1 cellular context compared by ENCODE assay signal in the genomic region with DNA sequence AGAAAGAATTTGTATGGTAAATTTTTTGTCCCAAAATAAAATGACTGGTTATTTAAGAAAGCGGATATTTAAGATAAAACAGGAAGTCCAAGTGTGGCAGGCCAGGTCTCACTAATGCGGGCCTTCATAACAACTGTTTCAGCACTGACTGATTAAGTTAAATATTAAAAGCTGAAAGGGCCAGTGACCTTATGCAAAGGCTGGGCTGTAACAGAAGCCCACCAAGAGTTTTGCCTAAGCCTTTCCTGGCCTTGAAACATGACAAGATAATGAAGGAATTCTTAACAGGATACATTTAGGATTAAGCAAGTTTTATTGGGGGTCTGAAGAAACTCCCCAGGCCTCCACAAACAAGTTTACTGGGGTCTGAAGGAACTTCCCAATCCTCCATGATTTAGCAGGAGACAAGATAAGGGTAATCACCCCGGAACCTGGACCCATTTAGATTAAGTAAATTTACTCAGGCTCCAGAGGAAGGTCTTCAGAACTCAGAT.
TF ChIP-seq lines count a peak whose summit lies in the region.

No MANE protein-coding gene starts in this region.

TF ChIP-seq in HepG2, 621 proteins besides CTCF, POLR2A, EP300 and RAD21 (continued from another document and continues in another):
- TF ChIP-seq XBP1 (CRISPR knock-in tag; IDR thresholded peaks at IDR 0.05) (no peak), REPIN1 (CRISPR knock-in tag; IDR thresholded peaks at IDR 0.05; ENCODE audit: borderline replicate concordance, low read depth) (peak; percentile 53; the same call in 1 of the 2 replicates), ZSCAN30 (CRISPR knock-in tag; IDR thresholded peaks at IDR 0.05) (0 out of 2 replicates have a peak, but pooled peaks have one; percentile 7), ELF1 (CRISPR knock-in tag; IDR thresholded peaks at IDR 0.05) (peak; percentile 56), MED1 (CRISPR knock-in tag; IDR thresholded peaks at IDR 0.05) (peak; percentile 54), RARG (CRISPR knock-in tag; IDR thresholded peaks at IDR 0.05; ENCODE audit: low read depth) (no peak), RORA (CRISPR knock-in tag; IDR thresholded peaks at IDR 0.05) (peak; percentile 66; the same call in 1 of the 2 replicates), PTBP1 (IDR thresholded peaks at IDR 0.05; ENCODE audit: low read depth, low read length, poor library complexity, severe bottlenecking) (no peak), SRF (IDR thresholded peaks at IDR 0.05; ENCODE audit: low read depth, low read length) (0 out of 2 replicates have a peak, but pooled peaks have one; percentile 45), BRCA1 (CRISPR knock-in tag; IDR thresholded peaks at IDR 0.05) (no peak), ZNF784 (CRISPR knock-in tag; IDR thresholded peaks at IDR 0.05; ENCODE audit: borderline replicate concordance) (peak; percentile 69; the same call in 1 of the 2 replicates), ASH2L (IDR thresholded peaks at IDR 0.05; ENCODE audit: insufficient read length, low read depth, low read length) (peak; percentile 74), ZNF441 (CRISPR knock-in tag; IDR thresholded peaks at IDR 0.05; ENCODE audit: borderline replicate concordance) (no peak), ZNF331 (CRISPR knock-in tag; IDR thresholded peaks at IDR 0.05) (peak; percentile 10; the same call in 1 of the 2 replicates), POLR2G (IDR thresholded peaks at IDR 0.05; ENCODE audit: low read depth, low read length) (peak; percentile 56), ZNF256 (CRISPR knock-in tag; conservative IDR thresholded peaks at IDR 0.05) (no peak), NAIF1 (CRISPR knock-in tag; IDR thresholded peaks at IDR 0.05; ENCODE audit: borderline replicate concordance) (no peak), ZEB1 (IDR thresholded peaks at IDR 0.05; ENCODE audit: insufficient replicate concordance, low read depth) (peak; percentile 28), ZNF547 (CRISPR knock-in tag; IDR thresholded peaks at IDR 0.05) (peak; percentile 68; the same call in 1 of the 2 replicates), ZNF615 (CRISPR knock-in tag; IDR thresholded peaks at IDR 0.05; ENCODE audit: borderline replicate concordance) (no peak), NR2F1 (CRISPR knock-in tag; IDR thresholded peaks at IDR 0.05) (peak in 1 of 2 experiments; percentile 54; a peak in 1 of 4 replicates), ZNF782 (CRISPR knock-in tag; IDR thresholded peaks at IDR 0.05; ENCODE audit: borderline replicate concordance) (no peak), ELF3 (CRISPR knock-in tag; IDR thresholded peaks at IDR 0.05) (peak; percentile 59; the same call in 1 of the 2 replicates), HHEX (CRISPR knock-in tag; IDR thresholded peaks at IDR 0.05) (0 out of 2 replicates have a peak, but pooled peaks have one; percentile 14), NR2F6 (IDR thresholded peaks at IDR 0.05) (peak; percentile 78), NR2F6 (CRISPR knock-in tag; IDR thresholded peaks at IDR 0.05) (peak; percentile 60), TBX2 (CRISPR knock-in tag; IDR thresholded peaks at IDR 0.05; ENCODE audit: borderline replicate concordance) (peak; percentile 76; the same call in 1 of the 2 replicates), CEBPG (CRISPR knock-in tag; IDR thresholded peaks at IDR 0.05) (peak; percentile 42; the same call in 1 of the 2 replicates), ZNF614 (CRISPR knock-in tag; IDR thresholded peaks at IDR 0.05; ENCODE audit: borderline replicate concordance) (peak; percentile 69; the same call in 1 of the 2 replicates), ZNF234 (CRISPR knock-in tag; conservative IDR thresholded peaks at IDR 0.05) (no peak), ZNF589 (CRISPR knock-in tag; conservative IDR thresholded peaks at IDR 0.05) (no peak), ARID5B (CRISPR knock-in tag; IDR thresholded peaks at IDR 0.05) (peak; percentile 76; the same call in 1 of the 2 replicates), THAP11 (CRISPR knock-in tag; IDR thresholded peaks at IDR 0.05) (peak; percentile 13; the same call in 1 of the 2 replicates), ZMYM4 (CRISPR knock-in tag; IDR thresholded peaks at IDR 0.05) (peak; percentile 67), SMYD3 (CRISPR knock-in tag; IDR thresholded peaks at IDR 0.05) (no peak), ZFYVE20 (CRISPR knock-in tag; IDR thresholded peaks at IDR 0.05; ENCODE audit: borderline replicate concordance, low read depth) (no peak), ADNP (CRISPR knock-in tag; IDR thresholded peaks at IDR 0.05) (no peak), FOXA3 (CRISPR knock-in tag; IDR thresholded peaks at IDR 0.05) (peak; percentile 48), ZFY (CRISPR knock-in tag; IDR thresholded peaks at IDR 0.05) (peak; percentile 73), ZNF749 (CRISPR knock-in tag; IDR thresholded peaks at IDR 0.05; ENCODE audit: borderline replicate concordance) (no peak), MEF2D (CRISPR knock-in tag; IDR thresholded peaks at IDR 0.05) (0 out of 2 replicates have a peak, but pooled peaks have one; percentile 39), SSRP1 (CRISPR knock-in tag; IDR thresholded peaks at IDR 0.05) (0 out of 2 replicates have a peak, but pooled peaks have one; percentile 47), NFIC (IDR thresholded peaks at IDR 0.05; ENCODE audit: low read length) (peak; percentile 63; the same call in 1 of the 2 replicates), PHF21A (CRISPR knock-in tag; IDR thresholded peaks at IDR 0.05) (peak; percentile 52; the same call in 1 of the 2 replicates), TEAD3 (CRISPR knock-in tag; optimal IDR thresholded peaks at IDR 0.05; ENCODE audit: borderline replicate concordance) (peak; percentile 50), ZNF124 (CRISPR knock-in tag; IDR thresholded peaks at IDR 0.05) (0 out of 2 replicates have a peak, but pooled peaks have one; percentile 36)
- TF ChIP-seq, protein P1, sequence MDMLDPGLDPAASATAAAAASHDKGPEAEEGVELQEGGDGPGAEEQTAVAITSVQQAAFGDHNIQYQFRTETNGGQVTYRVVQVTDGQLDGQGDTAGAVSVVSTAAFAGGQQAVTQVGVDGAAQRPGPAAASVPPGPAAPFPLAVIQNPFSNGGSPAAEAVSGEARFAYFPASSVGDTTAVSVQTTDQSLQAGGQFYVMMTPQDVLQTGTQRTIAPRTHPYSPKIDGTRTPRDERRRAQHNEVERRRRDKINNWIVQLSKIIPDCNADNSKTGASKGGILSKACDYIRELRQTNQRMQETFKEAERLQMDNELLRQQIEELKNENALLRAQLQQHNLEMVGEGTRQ (IDR thresholded peaks at IDR 0.05; ENCODE audit: low read depth, low read length): no peak
- TF ChIP-seq, protein P1 (CRISPR knock-in tag; IDR thresholded peaks at IDR 0.05; ENCODE audit: borderline replicate concordance): no peak
- TF ChIP-seq, protein P2, sequence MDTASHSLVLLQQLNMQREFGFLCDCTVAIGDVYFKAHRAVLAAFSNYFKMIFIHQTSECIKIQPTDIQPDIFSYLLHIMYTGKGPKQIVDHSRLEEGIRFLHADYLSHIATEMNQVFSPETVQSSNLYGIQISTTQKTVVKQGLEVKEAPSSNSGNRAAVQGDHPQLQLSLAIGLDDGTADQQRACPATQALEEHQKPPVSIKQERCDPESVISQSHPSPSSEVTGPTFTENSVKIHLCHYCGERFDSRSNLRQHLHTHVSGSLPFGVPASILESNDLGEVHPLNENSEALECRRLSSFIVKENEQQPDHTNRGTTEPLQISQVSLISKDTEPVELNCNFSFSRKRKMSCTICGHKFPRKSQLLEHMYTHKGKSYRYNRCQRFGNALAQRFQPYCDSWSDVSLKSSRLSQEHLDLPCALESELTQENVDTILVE (CRISPR knock-in tag; IDR thresholded peaks at IDR 0.05): peak; percentile 78
- TF ChIP-seq, protein P3, sequence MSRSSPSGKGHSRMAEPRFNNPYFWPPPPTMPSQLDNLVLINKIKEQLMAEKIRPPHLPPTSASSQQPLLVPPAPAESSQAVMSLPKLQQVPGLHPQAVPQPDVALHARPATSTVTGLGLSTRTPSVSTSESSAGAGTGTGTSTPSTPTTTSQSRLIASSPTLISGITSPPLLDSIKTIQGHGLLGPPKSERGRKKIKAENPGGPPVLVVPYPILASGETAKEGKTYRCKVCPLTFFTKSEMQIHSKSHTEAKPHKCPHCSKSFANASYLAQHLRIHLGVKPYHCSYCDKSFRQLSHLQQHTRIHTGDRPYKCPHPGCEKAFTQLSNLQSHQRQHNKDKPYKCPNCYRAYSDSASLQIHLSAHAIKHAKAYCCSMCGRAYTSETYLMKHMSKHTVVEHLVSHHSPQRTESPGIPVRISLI (CRISPR knock-in tag; IDR thresholded peaks at IDR 0.05; ENCODE audit: borderline replicate concordance): no peak
- TF ChIP-seq, protein P4, sequence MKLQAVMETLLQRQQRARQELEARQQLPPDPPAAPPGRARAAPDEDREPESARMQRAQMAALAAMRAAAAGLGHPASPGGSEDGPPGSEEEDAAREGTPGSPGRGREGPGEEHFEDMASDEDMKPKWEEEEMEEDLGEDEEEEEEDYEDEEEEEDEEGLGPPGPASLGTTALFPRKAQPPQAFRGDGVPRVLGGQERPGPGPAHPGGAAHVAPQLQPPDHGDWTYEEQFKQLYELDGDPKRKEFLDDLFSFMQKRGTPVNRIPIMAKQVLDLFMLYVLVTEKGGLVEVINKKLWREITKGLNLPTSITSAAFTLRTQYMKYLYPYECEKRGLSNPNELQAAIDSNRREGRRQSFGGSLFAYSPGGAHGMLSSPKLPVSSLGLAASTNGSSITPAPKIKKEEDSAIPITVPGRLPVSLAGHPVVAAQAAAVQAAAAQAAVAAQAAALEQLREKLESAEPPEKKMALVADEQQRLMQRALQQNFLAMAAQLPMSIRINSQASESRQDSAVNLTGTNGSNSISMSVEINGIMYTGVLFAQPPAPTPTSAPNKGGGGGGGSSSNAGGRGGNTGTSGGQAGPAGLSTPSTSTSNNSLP (IDR thresholded peaks at IDR 0.05; ENCODE audit: low read depth, low read length): peak; percentile 76
- TF ChIP-seq, protein P5, sequence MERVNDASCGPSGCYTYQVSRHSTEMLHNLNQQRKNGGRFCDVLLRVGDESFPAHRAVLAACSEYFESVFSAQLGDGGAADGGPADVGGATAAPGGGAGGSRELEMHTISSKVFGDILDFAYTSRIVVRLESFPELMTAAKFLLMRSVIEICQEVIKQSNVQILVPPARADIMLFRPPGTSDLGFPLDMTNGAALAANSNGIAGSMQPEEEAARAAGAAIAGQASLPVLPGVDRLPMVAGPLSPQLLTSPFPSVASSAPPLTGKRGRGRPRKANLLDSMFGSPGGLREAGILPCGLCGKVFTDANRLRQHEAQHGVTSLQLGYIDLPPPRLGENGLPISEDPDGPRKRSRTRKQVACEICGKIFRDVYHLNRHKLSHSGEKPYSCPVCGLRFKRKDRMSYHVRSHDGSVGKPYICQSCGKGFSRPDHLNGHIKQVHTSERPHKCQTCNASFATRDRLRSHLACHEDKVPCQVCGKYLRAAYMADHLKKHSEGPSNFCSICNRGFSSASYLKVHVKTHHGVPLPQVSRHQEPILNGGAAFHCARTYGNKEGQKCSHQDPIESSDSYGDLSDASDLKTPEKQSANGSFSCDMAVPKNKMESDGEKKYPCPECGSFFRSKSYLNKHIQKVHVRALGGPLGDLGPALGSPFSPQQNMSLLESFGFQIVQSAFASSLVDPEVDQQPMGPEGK (CRISPR knock-in tag; IDR thresholded peaks at IDR 0.05): 0 out of 2 replicates have a peak, but pooled peaks have one; percentile 44
